In genomic region chr17:43832168-43832975, GRCh38 we compare ENCODE assay signal across 8 cellular contexts. TPM values are rescaled to one million over a fixed set of nuclear protein-coding genes. Genes with fewer than 3 reads are reported as not detected.
DNase-seq lines count a peak whose midpoint lies in the region; ATAC-seq and TF ChIP-seq lines count a peak whose summit lies in the region.

No MANE protein-coding gene starts in this region.

- no peak for TF ChIP-seq EP300 in SK-N-SH (IDR thresholded peaks at IDR 0.05; ENCODE audit: borderline replicate concordance in 1 of 2, low read depth in 1 of 2, low read length in 1 of 2)
- TF ChIP-seq EP300 in stomach (IDR thresholded peaks at IDR 0.05), result no peak

- peak overlapping the region; percentile 68 for H3K27ac ChIP-seq in A673 (ENCODE audit: low read depth, low read length, poor library complexity, severe bottlenecking)
- H3K27ac ChIP-seq in SK-N-SH (ENCODE audit: low read depth in 2 of 2, low read length in 1 of 2), result peak overlapping the region; percentile 38 to 62; a peak in 2 of 4 replicates
- peak overlapping the region; percentile 73 for H3K27ac ChIP-seq in lower lobe of right lung
- H3K27ac ChIP-seq in stomach, result peak overlapping the region; percentile 69 to 83 (median 76)

- no peaks in the 10 kb centered on the region for H3K4me1 ChIP-seq in A673 (ENCODE audit: insufficient read depth, low read length, poor library complexity, severe bottlenecking)
- H3K4me1 ChIP-seq in SK-N-SH (ENCODE audit: control insufficient read depth in 1 of 2, insufficient read depth in 2 of 2, low read depth in 1 of 2, low read length in 1 of 2), result peaks cover 0 to 9% of the 10 kb centered on the region in 2 experiments; a peak in 1 of 4 replicates
- H3K4me1 ChIP-seq in lower lobe of right lung, result peaks cover 41% of the 10 kb centered on the region
- peaks cover 16 to 35% (median 20%) of the 10 kb centered on the region in 4 donors for H3K4me1 ChIP-seq in stomach

- no peaks in the 10 kb centered on the region for H4K20me1 ChIP-seq in SK-N-SH (ENCODE audit: insufficient read depth)

- peak overlapping the region; percentile 85 for H3K9ac ChIP-seq in SK-N-SH

- peaks cover 10% of the 10 kb centered on the region; the same call in 1 of the 2 replicates for H3K79me2 ChIP-seq in SK-N-SH (ENCODE audit: insufficient read depth)

- H3F3A ChIP-seq in SK-N-SH (replicated peaks; ENCODE audit: insufficient read depth), result no peaks in the 10 kb centered on the region

- H3K27me3 ChIP-seq in A673 (replicated peaks; ENCODE audit: insufficient read depth, low read depth, low read length, poor library complexity), result no peaks in the 10 kb centered on the region
- H3K27me3 ChIP-seq in SK-N-SH (ENCODE audit: insufficient read depth), result no peaks in the 10 kb centered on the region
- H3K27me3 ChIP-seq in lower lobe of right lung (ENCODE audit: low read depth), result peaks cover under 1% of the 10 kb centered on the region
- H3K27me3 ChIP-seq in stomach, result peaks cover 0 to 24% (median 0%) of the 10 kb centered on the region in 3 donors

- no peak for TF ChIP-seq CTCF in A673 (conservative IDR thresholded peaks at IDR 0.05; ENCODE audit: low read depth, low read length)
- TF ChIP-seq CTCF in SK-N-SH (IDR thresholded peaks at IDR 0.05), result peak; percentile 15
- no peak for TF ChIP-seq CTCF in lower lobe of right lung (IDR thresholded peaks at IDR 0.05)
- TF ChIP-seq CTCF in stomach (IDR thresholded peaks at IDR 0.05), result no peak

- intact Hi-C loops in A673 (cut with micrococcal nuclease; ENCODE audit: unreplicated experiment), result no loop called here
- intact Hi-C loops in lower lobe of right lung (cut with DNase I), result no loop called here
- intact Hi-C loops in stomach (cut with DNase I; ENCODE audit: low total_unique reads), result no loop called here

- H3K9me3 ChIP-seq in A673 (ENCODE audit: low read depth, low read length, poor library complexity, severe bottlenecking) (no peaks in the 10 kb centered on the region), SK-N-SH (no peaks in the 10 kb centered on the region), lower lobe of right lung (no peaks in the 10 kb centered on the region), stomach (no peaks in the 10 kb centered on the region)

- H3K4me2 ChIP-seq in SK-N-SH, result peak overlapping the region; percentile 93

- 52% methylated on average over 10 of the region's 51 CpGs for WGBS in SK-N-SH (ENCODE audit: low lambda C conversion rate)
- WGBS in stomach, 5 donors, result 9 to 40% (median 10%) methylated on average over 10 to 49 of the region's 51 CpGs

- CTCF ChIA-PET in A673 (lab: Charles Lee), result no interaction called here
- CTCF ChIA-PET in SK-N-SH (lab: Yijun Ruan, JAX), result interaction anchor here (1.0 to 3.7 kb wide), 4 partner anchors 7 to 46 kb away, joined by 3 to 33 read pairs (median 4); partner anchors contain the start of gene CD300LG

- DNase-seq in A673 (ENCODE audit: low spot score) (peak; percentile 14), H4 (ENCODE audit: low spot score) (peak; percentile 29), SK-N-SH (peak; percentile 90), dermis blood vessel endothelial cell (peak; percentile 50), lower lobe of right lung (peak; percentile 69), stomach (peak; percentile 69), GDM1 (lab: John Stamatoyannopoulos, UW) (no peak)

- ATAC-seq in lower lobe of right lung (peak; percentile 75 to 86), HG03108 (IDR thresholded peaks at IDR 0.05; ENCODE audit: unreplicated experiment) (no peak)

- POLR2A ChIA-PET in A673 (lab: Charles Lee; ENCODE audit: low non-redundant PET), result no interaction called here
- POLR2A ChIA-PET in SK-N-SH (lab: Yijun Ruan, JAX), result interaction anchor here (1.7 kb wide), 1 partner anchor 13 kb away, joined by 4 read pairs; no protein-coding TSS in a partner anchor

- 0 out of 2 replicates have a peak overlapping the region, but pooled peaks have one; percentile 59 for H2AFZ ChIP-seq in SK-N-SH (ENCODE audit: low read depth)

- no peak for TF ChIP-seq POLR2A in stomach (IDR thresholded peaks at IDR 0.05)

- peak overlapping the region; percentile 58 for H3K4me3 ChIP-seq in A673 (ENCODE audit: low read depth, low read length, poor library complexity, severe bottlenecking)
- peak overlapping the region; percentile 59 to 83 for H3K4me3 ChIP-seq in SK-N-SH (ENCODE audit: low read depth in 2 of 2, low read length in 1 of 2)
- H3K4me3 ChIP-seq in lower lobe of right lung, result peak overlapping the region; percentile 71
- H3K4me3 ChIP-seq in stomach, result peak overlapping the region; percentile 66 to 89 (median 84)

- TF ChIP-seq RAD21 in SK-N-SH (IDR thresholded peaks at IDR 0.05; ENCODE audit: low read length), result no peak

- H3K36me3 ChIP-seq in A673 (ENCODE audit: insufficient read depth, low read length, poor library complexity, severe bottlenecking) (no peaks in the 10 kb centered on the region), SK-N-SH (replicated peaks in 1 of 2; ENCODE audit: control insufficient read depth in 1 of 2, insufficient read depth in 2 of 2, low read length in 1 of 2) (peaks cover 9 to 30% of the 10 kb centered on the region in 2 experiments), lower lobe of right lung (peaks cover 19% of the 10 kb centered on the region), stomach (peaks cover 0 to 42% (median 27%) of the 10 kb centered on the region in 4 donors)

- H3K9me2 ChIP-seq in SK-N-SH, result no peaks in the 10 kb centered on the region

- BruUV-seq in A673 (replicated peaks; lab: Mats Ljungman, UMichigan), result no TSS peak

TF ChIP-seq in SK-N-SH, 30 proteins besides CTCF, POLR2A, EP300 and RAD21 (continues in another document):
- TF ChIP-seq ELF1 (IDR thresholded peaks at IDR 0.05), result no peak
- TF ChIP-seq, protein P1, sequence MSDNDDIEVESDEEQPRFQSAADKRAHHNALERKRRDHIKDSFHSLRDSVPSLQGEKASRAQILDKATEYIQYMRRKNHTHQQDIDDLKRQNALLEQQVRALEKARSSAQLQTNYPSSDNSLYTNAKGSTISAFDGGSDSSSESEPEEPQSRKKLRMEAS (IDR thresholded peaks at IDR 0.05; ENCODE audit: low read depth), result peak; percentile 91
- no peak for TF ChIP-seq IRF3 (IDR thresholded peaks at IDR 0.05; ENCODE audit: low read depth, low read length)
- peak; percentile 59; the same call in 1 of the 2 replicates for TF ChIP-seq FOSL2 (IDR thresholded peaks at IDR 0.05; ENCODE audit: borderline replicate concordance, low read depth)
- TF ChIP-seq, protein P2, sequence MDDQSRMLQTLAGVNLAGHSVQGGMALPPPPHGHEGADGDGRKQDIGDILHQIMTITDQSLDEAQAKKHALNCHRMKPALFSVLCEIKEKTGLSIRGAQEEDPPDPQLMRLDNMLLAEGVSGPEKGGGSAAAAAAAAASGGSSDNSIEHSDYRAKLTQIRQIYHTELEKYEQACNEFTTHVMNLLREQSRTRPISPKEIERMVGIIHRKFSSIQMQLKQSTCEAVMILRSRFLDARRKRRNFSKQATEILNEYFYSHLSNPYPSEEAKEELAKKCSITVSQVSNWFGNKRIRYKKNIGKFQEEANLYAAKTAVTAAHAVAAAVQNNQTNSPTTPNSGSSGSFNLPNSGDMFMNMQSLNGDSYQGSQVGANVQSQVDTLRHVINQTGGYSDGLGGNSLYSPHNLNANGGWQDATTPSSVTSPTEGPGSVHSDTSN (IDR thresholded peaks at IDR 0.05), result no peak

RNA-seq across cellular contexts. Expression of gene MPP3, which starts 0.6 kb away (rescaled TPM):
- total RNA-seq in A673 (2021), result 5.7 and 7.7 TPM in 2 replicates
- 4.0 and 4.3 TPM in 2 replicates for total RNA-seq in H4 (2014; rRNA removed; shearing (Covaris generic))
- 12.5 and 14.1 TPM in 2 replicates for polyA plus RNA-seq in SK-N-SH (2012; rRNA removed)
- polyA plus RNA-seq in SK-N-SH (2012; cell fraction: cytosol; rRNA removed), result 3.9 and 6.1 TPM in 2 replicates
- 77.4 and 80.4 TPM in 2 replicates for polyA plus RNA-seq in SK-N-SH (2012; cell fraction: nucleus; rRNA removed)
- 3.0 and 4.9 TPM in 2 replicates for total RNA-seq in dermis blood vessel endothelial cell
- total RNA-seq in lower lobe of right lung, result 19.2 TPM
- total RNA-seq in stomach, result 10 to 100 TPM in 4 of 5 donors, 1 to 10 TPM in 1; 7.2 to 22.8 (median 17.4) TPM
- 1 to 10 TPM in 2 of 3 donors, under 1 TPM in 1; 0.31 to 9.3 (median 2.4) TPM for polyA plus RNA-seq in stomach

RNA-seq across cellular contexts. Expression of gene CD300LG, which starts 14.6 kb away (rescaled TPM):
- total RNA-seq in A673 (2021) (not detected in 2 replicates), dermis blood vessel endothelial cell (0.05 and 0.34 TPM in 2 replicates), lower lobe of right lung (5.7 TPM), stomach (1 to 10 TPM in 2 of 5 donors, under 1 TPM in 2, not detected in 1; 0.29 to 3.7 (median 1.5) TPM)
- not detected in 2 replicates for total RNA-seq in H4 (2014; rRNA removed; shearing (Covaris generic))
- polyA plus RNA-seq in SK-N-SH (2012; rRNA removed) (not detected in 2 replicates), stomach (1 to 10 TPM in 1 of 3 donors, under 1 TPM in 2; 0.37 to 1.1 (median 0.92) TPM)
- polyA plus RNA-seq in SK-N-SH (2012; cell fraction: cytosol; rRNA removed), result not detected in 2 replicates
- not detected in 2 replicates for polyA plus RNA-seq in SK-N-SH (2012; cell fraction: nucleus; rRNA removed)

RNA-seq across cellular contexts. Expression of gene CFAP97D1, which starts 52.1 kb away (rescaled TPM):
- total RNA-seq in A673 (2021) (not detected in 2 replicates), dermis blood vessel endothelial cell (not detected in 2 replicates), lower lobe of right lung (not detected), stomach (not detected)
- total RNA-seq in H4 (2014; rRNA removed; shearing (Covaris generic)), result not detected in 2 replicates
- polyA plus RNA-seq in SK-N-SH (2012; rRNA removed) (0.02 TPM in 2 replicates), stomach (not detected)
- polyA plus RNA-seq in SK-N-SH (2012; cell fraction: cytosol; rRNA removed), result 0.03 TPM in 1 of 2 replicates, not detected in the other
- polyA plus RNA-seq in SK-N-SH (2012; cell fraction: nucleus; rRNA removed), result 0.01 and 0.04 TPM in 2 replicates

RNA-seq across cellular contexts. Expression of gene DUSP3, which starts 53.6 kb away (rescaled TPM):
- total RNA-seq in A673 (2021), result 20.4 and 22.9 TPM in 2 replicates
- 34.3 and 37.3 TPM in 2 replicates for total RNA-seq in H4 (2014; rRNA removed; shearing (Covaris generic))
- 31.5 and 39.7 TPM in 2 replicates for polyA plus RNA-seq in SK-N-SH (2012; rRNA removed)
- 28.3 and 29.9 TPM in 2 replicates for polyA plus RNA-seq in SK-N-SH (2012; cell fraction: cytosol; rRNA removed)
- polyA plus RNA-seq in SK-N-SH (2012; cell fraction: nucleus; rRNA removed), result 45.7 and 61.0 TPM in 2 replicates
- total RNA-seq in dermis blood vessel endothelial cell, result 73.0 and 73.5 TPM in 2 replicates
- total RNA-seq in lower lobe of right lung, result 92.9 TPM
- total RNA-seq in stomach, result 10 to 100 TPM; 33.0 to 97.8 (median 88.8) TPM
- 10 to 100 TPM; 49.8 to 62.3 (median 51.7) TPM for polyA plus RNA-seq in stomach
